ENCODE assay signal across 1 cellular context in the genomic region with DNA sequence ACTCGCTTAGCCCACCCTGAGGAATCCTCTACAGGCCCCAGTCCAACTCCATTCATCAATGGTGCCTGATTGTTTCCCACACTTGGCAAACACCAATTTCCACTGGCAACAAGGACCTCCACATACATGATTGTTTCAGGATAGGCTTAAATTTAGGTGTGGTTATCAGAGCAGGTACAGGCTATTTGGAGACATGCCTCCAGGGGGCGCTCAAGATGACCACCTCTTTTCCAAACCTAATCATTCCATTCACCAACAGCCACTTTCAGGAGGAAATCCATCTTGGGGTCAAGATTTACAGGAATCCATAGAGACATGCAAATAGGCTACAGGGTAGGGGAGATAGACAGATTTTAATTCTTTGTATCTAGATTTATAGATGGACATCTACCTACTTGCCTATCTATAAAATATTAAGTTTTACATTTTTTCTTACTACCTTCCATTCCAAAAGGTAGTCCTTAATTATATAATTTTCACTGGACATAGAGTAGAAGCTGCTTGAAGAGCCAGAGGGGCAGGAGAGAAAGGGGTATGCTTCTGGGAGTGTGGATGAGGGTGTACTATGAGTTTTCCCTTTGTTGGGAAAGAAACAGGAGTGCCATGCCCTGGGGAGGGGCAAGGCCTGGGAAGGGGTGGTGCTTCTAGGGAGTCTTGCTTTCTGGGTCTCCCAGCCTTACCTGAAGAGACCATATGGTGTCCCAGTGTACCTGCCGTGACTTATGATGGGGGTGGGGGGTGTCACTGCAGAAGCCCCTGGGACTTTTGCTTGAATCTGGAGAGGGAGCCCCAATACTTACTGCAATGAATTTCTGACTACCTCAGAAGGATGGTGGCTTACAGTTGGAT.
TF ChIP-seq lines count a peak whose summit lies in the region.

No MANE protein-coding gene starts in this region.

TF ChIP-seq in K562, 482 proteins besides CTCF, POLR2A, EP300 and RAD21 (continued from another document):
- TF ChIP-seq, protein P1, sequence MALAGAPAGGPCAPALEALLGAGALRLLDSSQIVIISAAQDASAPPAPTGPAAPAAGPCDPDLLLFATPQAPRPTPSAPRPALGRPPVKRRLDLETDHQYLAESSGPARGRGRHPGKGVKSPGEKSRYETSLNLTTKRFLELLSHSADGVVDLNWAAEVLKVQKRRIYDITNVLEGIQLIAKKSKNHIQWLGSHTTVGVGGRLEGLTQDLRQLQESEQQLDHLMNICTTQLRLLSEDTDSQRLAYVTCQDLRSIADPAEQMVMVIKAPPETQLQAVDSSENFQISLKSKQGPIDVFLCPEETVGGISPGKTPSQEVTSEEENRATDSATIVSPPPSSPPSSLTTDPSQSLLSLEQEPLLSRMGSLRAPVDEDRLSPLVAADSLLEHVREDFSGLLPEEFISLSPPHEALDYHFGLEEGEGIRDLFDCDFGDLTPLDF (CRISPR knock-in tag; IDR thresholded peaks at IDR 0.05): no peak
- TF ChIP-seq CBX1 (IDR thresholded peaks at IDR 0.05; ENCODE audit: low read depth) (no peak), ZNF263 (CRISPR knock-in tag; IDR thresholded peaks at IDR 0.05; ENCODE audit: borderline replicate concordance) (no peak), PTBP1 (IDR thresholded peaks at IDR 0.05; ENCODE audit: low read depth, low read length) (no peak), PTRF (tag; IDR thresholded peaks at IDR 0.05) (no peak), THRAP3 (IDR thresholded peaks at IDR 0.05; ENCODE audit: borderline replicate concordance) (no peak), PML (IDR thresholded peaks at IDR 0.05; ENCODE audit: low read length) (no peak), CXXC5 (CRISPR knock-in tag; IDR thresholded peaks at IDR 0.05) (no peak), FOXJ2 (tag; IDR thresholded peaks at IDR 0.05) (no peak), GTF2A2 (tag; IDR thresholded peaks at IDR 0.05) (no peak), NFE2L1 (tag; IDR thresholded peaks at IDR 0.05; ENCODE audit: borderline replicate concordance, low read depth) (no peak)
- TF ChIP-seq, protein P2, sequence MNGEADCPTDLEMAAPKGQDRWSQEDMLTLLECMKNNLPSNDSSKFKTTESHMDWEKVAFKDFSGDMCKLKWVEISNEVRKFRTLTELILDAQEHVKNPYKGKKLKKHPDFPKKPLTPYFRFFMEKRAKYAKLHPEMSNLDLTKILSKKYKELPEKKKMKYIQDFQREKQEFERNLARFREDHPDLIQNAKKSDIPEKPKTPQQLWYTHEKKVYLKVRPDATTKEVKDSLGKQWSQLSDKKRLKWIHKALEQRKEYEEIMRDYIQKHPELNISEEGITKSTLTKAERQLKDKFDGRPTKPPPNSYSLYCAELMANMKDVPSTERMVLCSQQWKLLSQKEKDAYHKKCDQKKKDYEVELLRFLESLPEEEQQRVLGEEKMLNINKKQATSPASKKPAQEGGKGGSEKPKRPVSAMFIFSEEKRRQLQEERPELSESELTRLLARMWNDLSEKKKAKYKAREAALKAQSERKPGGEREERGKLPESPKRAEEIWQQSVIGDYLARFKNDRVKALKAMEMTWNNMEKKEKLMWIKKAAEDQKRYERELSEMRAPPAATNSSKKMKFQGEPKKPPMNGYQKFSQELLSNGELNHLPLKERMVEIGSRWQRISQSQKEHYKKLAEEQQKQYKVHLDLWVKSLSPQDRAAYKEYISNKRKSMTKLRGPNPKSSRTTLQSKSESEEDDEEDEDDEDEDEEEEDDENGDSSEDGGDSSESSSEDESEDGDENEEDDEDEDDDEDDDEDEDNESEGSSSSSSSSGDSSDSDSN (IDR thresholded peaks at IDR 0.05; ENCODE audit: borderline replicate concordance in 1 of 2, low read depth in 2 of 2, low read length in 2 of 2): no peak
- TF ChIP-seq, protein P3, sequence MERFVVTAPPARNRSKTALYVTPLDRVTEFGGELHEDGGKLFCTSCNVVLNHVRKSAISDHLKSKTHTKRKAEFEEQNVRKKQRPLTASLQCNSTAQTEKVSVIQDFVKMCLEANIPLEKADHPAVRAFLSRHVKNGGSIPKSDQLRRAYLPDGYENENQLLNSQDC (CRISPR knock-in tag; IDR thresholded peaks at IDR 0.05): no peak
- TF ChIP-seq, protein P4, sequence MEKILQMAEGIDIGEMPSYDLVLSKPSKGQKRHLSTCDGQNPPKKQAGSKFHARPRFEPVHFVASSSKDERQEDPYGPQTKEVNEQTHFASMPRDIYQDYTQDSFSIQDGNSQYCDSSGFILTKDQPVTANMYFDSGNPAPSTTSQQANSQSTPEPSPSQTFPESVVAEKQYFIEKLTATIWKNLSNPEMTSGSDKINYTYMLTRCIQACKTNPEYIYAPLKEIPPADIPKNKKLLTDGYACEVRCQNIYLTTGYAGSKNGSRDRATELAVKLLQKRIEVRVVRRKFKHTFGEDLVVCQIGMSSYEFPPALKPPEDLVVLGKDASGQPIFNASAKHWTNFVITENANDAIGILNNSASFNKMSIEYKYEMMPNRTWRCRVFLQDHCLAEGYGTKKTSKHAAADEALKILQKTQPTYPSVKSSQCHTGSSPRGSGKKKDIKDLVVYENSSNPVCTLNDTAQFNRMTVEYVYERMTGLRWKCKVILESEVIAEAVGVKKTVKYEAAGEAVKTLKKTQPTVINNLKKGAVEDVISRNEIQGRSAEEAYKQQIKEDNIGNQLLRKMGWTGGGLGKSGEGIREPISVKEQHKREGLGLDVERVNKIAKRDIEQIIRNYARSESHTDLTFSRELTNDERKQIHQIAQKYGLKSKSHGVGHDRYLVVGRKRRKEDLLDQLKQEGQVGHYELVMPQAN (IDR thresholded peaks at IDR 0.05; ENCODE audit: borderline replicate concordance): no peak
